ENCODE assay signal across 9 cellular contexts in genomic region chr9:95268681-95269080, GRCh38. TPM values are rescaled to one million over a fixed set of nuclear protein-coding genes. Genes with fewer than 3 reads are reported as not detected.
DNase-seq lines count a peak whose midpoint lies in the region; ATAC-seq, FAIRE-seq and TF ChIP-seq lines count a peak whose summit lies in the region.
"Had no signal": no experiment of that assay in that cellular context is flagged by ENCODE, and none has a peak within 500 bp of the region (broad histone marks: within the 10 kb centered on the region; RNA-seq: fewer than 3 reads in every experiment).

No MANE protein-coding gene starts in this region.

- WGBS in pancreas, 2 donors, result 9 to 19% methylated on average over 2 of the region's 2 CpGs

- H3K27me3 Mint-ChIP-seq in activated T-cell treated with anti-CD3 and anti-CD28 coated beads, Interleukin-2, amount 50 U/mL, for 24 hours, result no peaks in the 10 kb centered on the region
- no peaks in the 10 kb centered on the region for H3K27me3 Mint-ChIP-seq in activated T-cell treated with anti-CD3 and anti-CD28 coated beads, Interleukin-2, amount 50 U/mL, for 4 hours (ENCODE audit: low read depth)

- DNase-seq in HAP-1 (ENCODE audit: low spot score in 2 of 2), result peak; percentile 32 to 35
- DNase-seq in NCI-H69 (lab: John Stamatoyannopoulos, UW), result peak; percentile 84
- DNase-seq in epithelial cell of proximal tubule (ENCODE audit: low read depth), result no peak
- peak in 4 of 6 donors; percentile 60 to 73 (median 68) for DNase-seq in pancreas
- DNase-seq in activated T-cell treated with anti-CD3 and anti-CD28 coated beads, Interleukin-2, amount 50 U/mL, for 24 hours, result no peak
- no peak for DNase-seq in activated gamma-delta T cell treated with Interleukin-2 at 50 U/mL for 16 hours
- no peak for DNase-seq in activated T-cell treated with anti-CD3 and anti-CD28 coated beads, Interleukin-2, amount 50 U/mL, for 4 hours

- no peaks in the 10 kb centered on the region for H3K9me3 ChIP-seq in HAP-1
- H3K9me3 ChIP-seq in pancreas, result no peaks in the 10 kb centered on the region

- H3K4me3 ChIP-seq in HAP-1 (no peak overlapping the region), epithelial cell of proximal tubule (ENCODE audit: low read depth, low read length) (no peak overlapping the region), pancreas (no peak overlapping the region)

- no peaks in the 10 kb centered on the region for H3K36me3 ChIP-seq in HAP-1 (replicated peaks)
- H3K36me3 ChIP-seq in pancreas, result no peaks in the 10 kb centered on the region

- ATAC-seq in pancreas, result peak; percentile 82 to 93 (median 89)
- ATAC-seq in activated T-cell treated with anti-CD3 and anti-CD28 coated beads, Interleukin-2, amount 50 U/mL, for 4 hours, result no peak

- H3K4me1 Mint-ChIP-seq in activated T-cell treated with anti-CD3 and anti-CD28 coated beads, Interleukin-2, amount 50 U/mL, for 24 hours (ENCODE audit: low read depth), result peaks cover 20% of the 10 kb centered on the region
- peaks cover 13% of the 10 kb centered on the region for H3K4me1 Mint-ChIP-seq in activated T-cell treated with anti-CD3 and anti-CD28 coated beads, Interleukin-2, amount 50 U/mL, for 4 hours (ENCODE audit: low read depth)

- no peaks in the 10 kb centered on the region; the same call in 1 of the 2 replicates for H3K4me1 ChIP-seq in HAP-1
- H3K4me1 ChIP-seq in pancreas, result peaks cover 17 to 28% (median 24%) of the 10 kb centered on the region in 3 donors

- TF ChIP-seq CTCF in C4-2B (conservative IDR thresholded peaks at IDR 0.05), result peak; percentile 58
- TF ChIP-seq CTCF in epithelial cell of proximal tubule (conservative IDR thresholded peaks at IDR 0.05; ENCODE audit: low read depth, low read length), result peak; percentile 57
- peak in 1 of 4 donors; percentile 12 for TF ChIP-seq CTCF in pancreas (IDR thresholded peaks at IDR 0.05)

- intact Hi-C loops in pancreas (cut with DNase I), result no loop called here

- H3K27me3 ChIP-seq in HAP-1 (ENCODE audit: low read depth), result no peaks in the 10 kb centered on the region
- H3K27me3 ChIP-seq in pancreas, result no peaks in the 10 kb centered on the region

- FAIRE-seq in pancreas (lab: Jason Lieb, UNC), result no peak
- FAIRE-seq: colon had no signal

- H3K27ac ChIP-seq in C4-2B, result no peak overlapping the region
- H3K27ac ChIP-seq in pancreas, result no peak overlapping the region

- H3K36me3 Mint-ChIP-seq in activated T-cell treated with anti-CD3 and anti-CD28 coated beads, Interleukin-2, amount 50 U/mL, for 24 hours (ENCODE audit: low read depth), result no peaks in the 10 kb centered on the region
- no peaks in the 10 kb centered on the region for H3K36me3 Mint-ChIP-seq in activated T-cell treated with anti-CD3 and anti-CD28 coated beads, Interleukin-2, amount 50 U/mL, for 4 hours (ENCODE audit: insufficient read depth)

- in situ Hi-C loops in HAP-1 (cut with MboI; ENCODE audit: low sequenced_read_pairs), result no loop called here

- no peaks in the 10 kb centered on the region for H3K9me3 Mint-ChIP-seq in activated T-cell treated with anti-CD3 and anti-CD28 coated beads, Interleukin-2, amount 50 U/mL, for 24 hours
- no peaks in the 10 kb centered on the region for H3K9me3 Mint-ChIP-seq in activated T-cell treated with anti-CD3 and anti-CD28 coated beads, Interleukin-2, amount 50 U/mL, for 4 hours

- no peak overlapping the region for H3K27ac Mint-ChIP-seq in activated T-cell treated with anti-CD3 and anti-CD28 coated beads, Interleukin-2, amount 50 U/mL, for 24 hours

- no peak overlapping the region for H3K4me3 Mint-ChIP-seq in activated T-cell treated with anti-CD3 and anti-CD28 coated beads, Interleukin-2, amount 50 U/mL, for 24 hours
- H3K4me3 Mint-ChIP-seq in activated T-cell treated with anti-CD3 and anti-CD28 coated beads, Interleukin-2, amount 50 U/mL, for 4 hours, result no peak overlapping the region

RNA-seq across cellular contexts. Expression of gene FANCC, which starts 48.8 kb away (rescaled TPM):
- total RNA-seq in epithelial cell of proximal tubule, result 5.6 and 9.4 TPM in 2 replicates
- total RNA-seq in pancreas, result 1 to 10 TPM; 4.1 to 9.9 (median 5.1) TPM
- polyA plus RNA-seq in pancreas, result 1 to 10 TPM; 3.8 to 4.1 TPM
- 10 to 100 TPM; 14.6 to 15.3 (median 15.2) TPM for total RNA-seq in activated T-cell treated with anti-CD3 and anti-CD28 coated beads, Interleukin-2, amount 50 U/mL, for 4 hours

Comparison
In these comparisons a context has a peak if more than half of its experiments do, and no peak if none do; other contexts are left out.
1. DNase-seq: peak in HAP-1 (2 of 2), NCI-H69 (single experiment) and pancreas (4 of 6); none in epithelial cell of proximal tubule (single experiment), activated T-cell treated with anti-CD3 and anti-CD28 coated beads, Interleukin-2, amount 50 U/mL, for 24 hours (single experiment), activated gamma-delta T cell treated with Interleukin-2 at 50 U/mL for 16 hours (single experiment) and activated T-cell treated with anti-CD3 and anti-CD28 coated beads, Interleukin-2, amount 50 U/mL, for 4 hours (single experiment).
2. ATAC-seq: peak in pancreas (4 of 4); none in activated T-cell treated with anti-CD3 and anti-CD28 coated beads, Interleukin-2, amount 50 U/mL, for 4 hours (0 of 2).